In the genomic region with DNA sequence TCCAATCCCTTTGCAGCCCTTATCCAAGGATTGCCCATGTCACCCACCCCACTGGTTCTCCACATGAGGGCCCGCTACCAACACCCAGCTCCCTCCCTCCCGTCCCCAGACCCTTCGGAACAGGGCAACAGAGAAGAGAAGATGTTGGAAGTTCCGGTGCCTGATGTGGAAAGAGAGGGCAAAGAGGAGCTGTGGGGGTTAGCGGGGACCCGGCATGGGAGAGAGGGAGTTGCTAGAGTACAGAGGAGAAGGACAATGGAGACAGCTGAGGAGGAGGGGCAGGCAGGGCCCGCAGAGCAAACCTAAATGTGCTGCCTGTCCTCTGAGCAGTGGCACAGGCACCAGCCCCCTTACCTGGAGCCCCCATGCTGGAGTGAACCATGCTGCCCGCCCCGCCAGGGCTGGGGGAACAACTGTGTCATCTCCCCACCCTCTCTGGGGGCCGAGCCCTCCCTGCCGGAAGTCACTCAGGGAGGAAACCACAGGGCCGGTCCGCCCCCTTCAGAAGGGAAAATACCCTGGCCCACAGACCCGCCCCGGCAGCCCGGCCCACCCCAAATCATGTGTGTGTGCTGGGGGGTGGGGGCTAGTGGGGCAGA, we compare ENCODE assay signal across 8 cellular contexts.
DNase-seq lines count a peak whose midpoint lies in the region; ATAC-seq and TF ChIP-seq lines count a peak whose summit lies in the region.

POU2F2 (minus strand) TSS at position 417 of the 599 bp plus-strand sequence; CDS start at position 382, 35 bp downstream.

- H3K9ac ChIP-seq in muscle layer of colon (ENCODE audit: low read length): no peak within 1 kb of the TSS

- peaks cover 6% of the 10 kb centered on the region for H3K4me1 ChIP-seq in muscle layer of colon (ENCODE audit: insufficient read depth, low read length)

- TF ChIP-seq CTCF in GM13977 (IDR thresholded peaks at IDR 0.05; ENCODE audit: extremely low read depth, insufficient read depth, missing control alignments) (no peak), coronary artery (IDR thresholded peaks at IDR 0.05) (no peak)

- H3K27ac ChIP-seq in coronary artery (peak within 1 kb of the TSS in 1 of 2 donors; percentile 28), muscle layer of colon (ENCODE audit: low read depth, low read length) (no peak within 1 kb of the TSS)

- peak within 1 kb of the TSS; percentile 63 for H3K4me3 ChIP-seq in coronary artery
- peak within 1 kb of the TSS; percentile 30 to 32 for H3K4me3 ChIP-seq in muscle layer of colon (ENCODE audit: low read depth in 1 of 2, low read length in 2 of 2)

- H3K27me3 ChIP-seq in muscle layer of colon (ENCODE audit: control insufficient read depth in 1 of 2, insufficient read depth in 2 of 2, low read length in 2 of 2): peaks cover 17 to 35% of the 10 kb centered on the region in 2 donors

- peak; percentile 87 for DNase-seq in GM13977 (ENCODE audit: low spot score)
- DNase-seq in activated CD4-positive, CD25-positive, alpha-beta regulatory T cell treated with anti-CD3 and anti-CD28 coated beads, Interleukin-2, amount 50 U/mL, for 72 hours: peak; percentile 82
- no peak for DNase-seq in coronary artery (ENCODE audit: low spot score)
- peak; percentile 73 to 85 (median 78) for DNase-seq in stimulated activated naive CD4-positive, alpha-beta T cell (lab: John Stamatoyannopoulos, UW)
- DNase-seq in NCI-H774 (lab: John Stamatoyannopoulos, UW): no peak
- no peak for DNase-seq in DMS153 (lab: John Stamatoyannopoulos, UW)

- in situ Hi-C loops in GM13977 (cut with MboI; ENCODE audit: low pct_unique_long_range_greater_than_20kb, low sequenced_read_pairs, unreplicated experiment): no loop called here

- no peaks in the 10 kb centered on the region for H3K36me3 ChIP-seq in muscle layer of colon (ENCODE audit: insufficient read depth, low read length)

- peak; percentile 45 for ATAC-seq in HG03196 (IDR thresholded peaks at IDR 0.05; ENCODE audit: unreplicated experiment)

- no peaks in the 10 kb centered on the region for H3K9me3 ChIP-seq in muscle layer of colon (ENCODE audit: low read length)

Comparison
In these comparisons a context has a peak if more than half of its experiments do, and no peak if none do; other contexts are left out.
1. DNase-seq: peak in GM13977 (single experiment), activated CD4-positive, CD25-positive, alpha-beta regulatory T cell treated with anti-CD3 and anti-CD28 coated beads, Interleukin-2, amount 50 U/mL, for 72 hours (single experiment) and stimulated activated naive CD4-positive, alpha-beta T cell (6 of 6); none in coronary artery (single experiment), NCI-H774 (single experiment) and DMS153 (single experiment).